9 cellular contexts compared by ENCODE assay signal in genomic region chr13:21344662-21345176, GRCh38.
DNase-seq lines count a peak whose midpoint lies in the region; ATAC-seq, FAIRE-seq and TF ChIP-seq lines count a peak whose summit lies in the region.
"Had no signal": no experiment of that assay in that cellular context is flagged by ENCODE, and none has a peak within 500 bp of the region (broad histone marks: within the 10 kb centered on the region; RNA-seq: fewer than 3 reads in every experiment).

No MANE protein-coding gene starts in this region.

- H3K27ac Mint-ChIP-seq in CD4-positive, alpha-beta T cell: peak overlapping the region; percentile 88
- peak overlapping the region; percentile 90 for H3K27ac Mint-ChIP-seq in activated naive CD8-positive, alpha-beta T cell treated with anti-CD3 and anti-CD28 coated beads, Interleukin-2, amount 10 ng/mL, durations not matched to agents 7 days and 5 days

- POLR2A ChIA-PET in CD4-positive, alpha-beta T cell (lab: Charles Lee): no interaction called here
- POLR2A ChIA-PET in activated naive CD8-positive, alpha-beta T cell treated with anti-CD3 and anti-CD28 coated beads, Interleukin-2, amount 10 ng/mL, durations not matched to agents 7 days and 5 days (lab: Charles Lee): interaction anchor here (1.5 to 2.4 kb wide), 2 partner anchors 44 to 114 kb away, joined by 3 to 9 read pairs; partner anchors contain the start of gene ZDHHC20

- no peaks in the 10 kb centered on the region for H3K9me2 ChIP-seq in Loucy (replicated peaks; ENCODE audit: low read depth, low read length)

- no peaks in the 10 kb centered on the region for H3K27me3 ChIP-seq in CD4-positive, alpha-beta T cell (ENCODE audit: control insufficient read depth, insufficient read depth, low read length)
- no peaks in the 10 kb centered on the region for H3K27me3 ChIP-seq in Loucy (ENCODE audit: insufficient read depth, low read length, poor library complexity, severe bottlenecking)

- peaks cover 81% of the 10 kb centered on the region for H3K4me1 ChIP-seq in Loucy (ENCODE audit: insufficient read depth, low read length, poor library complexity, severe bottlenecking)

- CTCF ChIA-PET in CD4-positive, alpha-beta T cell (lab: Charles Lee): no interaction called here

- peak; percentile 86 for FAIRE-seq in GM19239 (lab: Jason Lieb, UNC)
- no peak for FAIRE-seq in HTR-8/SVneo (lab: Jason Lieb, UNC)

- H2AFZ ChIP-seq in Loucy (ENCODE audit: low read length): no peak overlapping the region

- peak overlapping the region; percentile 88 for H3K9ac ChIP-seq in Loucy (ENCODE audit: low read depth, low read length, poor library complexity, severe bottlenecking)

- DNase-seq in CD4-positive, alpha-beta T cell: peak in 7 of 10 experiments; percentile 6 to 28 (median 16)
- DNase-seq in GM19239 (ENCODE audit: insufficient read length, low spot score) (no peak), HTR-8/SVneo (ENCODE audit: insufficient read length, low spot score) (no peak), NCI-H187 (lab: John Stamatoyannopoulos, UW) (no peak), inferior parietal cortex (ENCODE audit: extremely low spot score) (no peak), NCI-H748 treated with DMSO at 0.1 percent for 48 hours (lab: John Stamatoyannopoulos, UW) (no peak)
- DNase-seq in activated naive CD8-positive, alpha-beta T cell treated with anti-CD3 and anti-CD28 coated beads, Interleukin-2, amount 10 ng/mL, durations not matched to agents 7 days and 5 days: peak; percentile 65
- DNase-seq: occipital lobe had no signal

- H3F3A ChIP-seq in Loucy (ENCODE audit: low read depth): peaks cover 19% of the 10 kb centered on the region

- TF ChIP-seq CTCF in CD4-positive, alpha-beta T cell (IDR thresholded peaks at IDR 0.05): no peak
- peak; percentile 12; the same call in 1 of the 2 replicates for TF ChIP-seq CTCF in Loucy (conservative IDR thresholded peaks at IDR 0.05; ENCODE audit: low read length)

- peaks cover 45% of the 10 kb centered on the region for H3K79me2 ChIP-seq in Loucy (ENCODE audit: insufficient read depth, low read length)

- no peaks in the 10 kb centered on the region for H3K9me3 Mint-ChIP-seq in CD4-positive, alpha-beta T cell
- no peaks in the 10 kb centered on the region for H3K9me3 Mint-ChIP-seq in activated naive CD8-positive, alpha-beta T cell treated with anti-CD3 and anti-CD28 coated beads, Interleukin-2, amount 10 ng/mL, durations not matched to agents 7 days and 5 days

- no peaks in the 10 kb centered on the region for H3K9me3 ChIP-seq in CD4-positive, alpha-beta T cell (ENCODE audit: control insufficient read depth, low read length)
- H3K9me3 ChIP-seq in Loucy (ENCODE audit: insufficient read depth, low read depth, low read length): no peaks in the 10 kb centered on the region

- H3K36me3 ChIP-seq in Loucy (ENCODE audit: insufficient read depth, low read length): no peaks in the 10 kb centered on the region

- intact Hi-C loops in CD4-positive, alpha-beta T cell (cut with DNase I, micrococcal nuclease): no loop called here

- no peaks in the 10 kb centered on the region for H3K36me3 Mint-ChIP-seq in CD4-positive, alpha-beta T cell (ENCODE audit: low read depth)
- no peaks in the 10 kb centered on the region for H3K36me3 Mint-ChIP-seq in activated naive CD8-positive, alpha-beta T cell treated with anti-CD3 and anti-CD28 coated beads, Interleukin-2, amount 10 ng/mL, durations not matched to agents 7 days and 5 days

- H3K27ac ChIP-seq in CD4-positive, alpha-beta T cell (ENCODE audit: low read depth, low read length): peak overlapping the region; percentile 50

- H3K27me3 Mint-ChIP-seq in CD4-positive, alpha-beta T cell: no peaks in the 10 kb centered on the region
- H3K27me3 Mint-ChIP-seq in activated naive CD8-positive, alpha-beta T cell treated with anti-CD3 and anti-CD28 coated beads, Interleukin-2, amount 10 ng/mL, durations not matched to agents 7 days and 5 days: no peaks in the 10 kb centered on the region

- peaks cover 30% of the 10 kb centered on the region for H4K20me1 ChIP-seq in Loucy (ENCODE audit: insufficient read depth, low read length, poor library complexity, severe bottlenecking)

- peak overlapping the region; percentile 99 for H3K4me2 ChIP-seq in Loucy (ENCODE audit: low read depth, low read length, poor library complexity, severe bottlenecking)

- peak; percentile 83 for ATAC-seq in CD4-positive, alpha-beta T cell (ENCODE audit: poor library complexity)
- peak; percentile 84 for ATAC-seq in activated naive CD8-positive, alpha-beta T cell treated with anti-CD3 and anti-CD28 coated beads, Interleukin-2, amount 10 ng/mL, durations not matched to agents 7 days and 5 days (ENCODE audit: low read depth)

- peak overlapping the region; percentile 63 for H3K4me3 Mint-ChIP-seq in CD4-positive, alpha-beta T cell
- H3K4me3 Mint-ChIP-seq in activated naive CD8-positive, alpha-beta T cell treated with anti-CD3 and anti-CD28 coated beads, Interleukin-2, amount 10 ng/mL, durations not matched to agents 7 days and 5 days: peak overlapping the region; percentile 75

- H3K4me3 ChIP-seq in Loucy (ENCODE audit: low read length, poor library complexity, severe bottlenecking): peak overlapping the region; percentile 73

- H3K4me1 Mint-ChIP-seq in CD4-positive, alpha-beta T cell (ENCODE audit: low read depth): peaks cover 27% of the 10 kb centered on the region
- peaks cover 21% of the 10 kb centered on the region for H3K4me1 Mint-ChIP-seq in activated naive CD8-positive, alpha-beta T cell treated with anti-CD3 and anti-CD28 coated beads, Interleukin-2, amount 10 ng/mL, durations not matched to agents 7 days and 5 days

Comparison
In these comparisons a context has a peak if more than half of its experiments do, and no peak if none do; other contexts are left out.
1. DNase-seq: peak in CD4-positive, alpha-beta T cell (7 of 10) and activated naive CD8-positive, alpha-beta T cell treated with anti-CD3 and anti-CD28 coated beads, Interleukin-2, amount 10 ng/mL, durations not matched to agents 7 days and 5 days (single experiment); none in GM19239 (single experiment), HTR-8/SVneo (single experiment), NCI-H187 (0 of 2), inferior parietal cortex (single experiment) and NCI-H748 treated with DMSO at 0.1 percent for 48 hours (single experiment).